In genomic region chr22:46547883-46548244, GRCh38 we compare ENCODE assay signal across 8 cellular contexts.
DNase-seq lines count a peak whose midpoint lies in the region; ATAC-seq and TF ChIP-seq lines count a peak whose summit lies in the region.

No MANE protein-coding gene starts in this region.

- H3K27ac ChIP-seq in BLaER1: no peak overlapping the region

- peak; percentile 83 for DNase-seq in glomerular visceral epithelial cell (ENCODE audit: extremely low spot score)
- DNase-seq in pons (ENCODE audit: low spot score): peak; percentile 30
- DNase-seq in activated naive CD4-positive, alpha-beta T cell (lab: John Stamatoyannopoulos, UW): no peak
- no peak for DNase-seq in activated effector memory CD4-positive, alpha-beta T cell treated with anti-CD3 and anti-CD28 coated beads, Interleukin-2, amount 50 U/mL, for 16 hours

- H3K4me2 ChIP-seq in BLaER1: peak overlapping the region; percentile 88

- no peak for TF ChIP-seq POLR2A in GM18505 (IDR thresholded peaks at IDR 0.05; ENCODE audit: borderline replicate concordance, extremely low read depth, insufficient read depth, insufficient read length)

- H4K20me1 ChIP-seq in BLaER1: no peaks in the 10 kb centered on the region

- H3K9ac ChIP-seq in BLaER1: no peak overlapping the region

- H3K36me3 ChIP-seq in BLaER1: no peaks in the 10 kb centered on the region

- H3K9me3 ChIP-seq in BLaER1: peaks cover 7% of the 10 kb centered on the region

- peaks cover 54% of the 10 kb centered on the region for H3K4me1 ChIP-seq in BLaER1

- no peak overlapping the region for H3K4me3 ChIP-seq in BLaER1

- ATAC-seq in SK-N-SH treated with all-trans-retinoic acid at 6 μM for 48 hours (peak; percentile 68), GM18505 (IDR thresholded peaks at IDR 0.05; ENCODE audit: unreplicated experiment) (no peak), GM18867 (IDR thresholded peaks at IDR 0.05; ENCODE audit: unreplicated experiment) (no peak)

- no peaks in the 10 kb centered on the region for H3K27me3 ChIP-seq in BLaER1

TF ChIP-seq in SK-N-SH treated with all-trans-retinoic acid at 6 μM for 48 hours, 23 proteins besides CTCF, POLR2A, EP300 and RAD21:
- TF ChIP-seq RARB (CRISPR knock-in tag; IDR thresholded peaks at IDR 0.05): no peak
- TF ChIP-seq TOX (CRISPR knock-in tag; IDR thresholded peaks at IDR 0.05; ENCODE audit: borderline replicate concordance): no peak
- TF ChIP-seq OSR1 (CRISPR knock-in tag; IDR thresholded peaks at IDR 0.05): no peak
- no peak for TF ChIP-seq ISL1 (CRISPR knock-in tag; IDR thresholded peaks at IDR 0.05)
- TF ChIP-seq TSHZ2 (CRISPR knock-in tag; IDR thresholded peaks at IDR 0.05): no peak
- no peak for TF ChIP-seq TCF4 (CRISPR knock-in tag; IDR thresholded peaks at IDR 0.05; ENCODE audit: borderline replicate concordance)
- TF ChIP-seq ZNF8 (CRISPR knock-in tag; IDR thresholded peaks at IDR 0.05): no peak
- TF ChIP-seq ZFP3 (CRISPR knock-in tag; IDR thresholded peaks at IDR 0.05): no peak
- no peak for TF ChIP-seq ZC3H10 (CRISPR knock-in tag; IDR thresholded peaks at IDR 0.05)

Comparison
In these comparisons a context has a peak if more than half of its experiments do, and no peak if none do; other contexts are left out.
1. DNase-seq: peak in glomerular visceral epithelial cell (single experiment) and pons (single experiment); none in activated naive CD4-positive, alpha-beta T cell (0 of 4) and activated effector memory CD4-positive, alpha-beta T cell treated with anti-CD3 and anti-CD28 coated beads, Interleukin-2, amount 50 U/mL, for 16 hours (single experiment).